In genomic region chr7:43487731-43488073, GRCh38 we compare ENCODE assay signal across 23 cellular contexts.
A peak's percentile ranks its signal among the peaks of the same experiment; 100 is the strongest.
DNase-seq lines count a peak whose midpoint lies in the region; ATAC-seq and TF ChIP-seq lines count a peak whose summit lies in the region.
"Had no signal": no experiment of that assay in that cellular context is flagged by ENCODE, and none has a peak within 500 bp of the region (broad histone marks: within the 10 kb centered on the region; RNA-seq: fewer than 3 reads in every experiment).

No MANE protein-coding gene starts in this region.

- no peaks in the 10 kb centered on the region for H3K36me3 Mint-ChIP-seq in progenitor cell of endocrine pancreas (ENCODE audit: insufficient read depth)
- H3K36me3 Mint-ChIP-seq in CD8-positive, alpha-beta memory T cell: no peaks in the 10 kb centered on the region
- H3K36me3 Mint-ChIP-seq: CD8-positive, alpha-beta T cell; IgD-negative memory B cell had no signal

- no peak overlapping the region for H3K4me3 Mint-ChIP-seq in progenitor cell of endocrine pancreas (ENCODE audit: low read depth)
- H3K4me3 Mint-ChIP-seq in CD8-positive, alpha-beta memory T cell: no peak overlapping the region
- H3K4me3 Mint-ChIP-seq: CD8-positive, alpha-beta T cell; GM23338; HFFc6 had no signal

- H3K4me1 Mint-ChIP-seq in progenitor cell of endocrine pancreas (ENCODE audit: low read depth): peaks cover 74% of the 10 kb centered on the region
- peaks cover 4 to 6% (median 4%) of the 10 kb centered on the region in 3 donors for H3K4me1 Mint-ChIP-seq in CD8-positive, alpha-beta memory T cell

- no peaks in the 10 kb centered on the region for H3K9me3 Mint-ChIP-seq in progenitor cell of endocrine pancreas (ENCODE audit: low read depth)
- H3K9me3 Mint-ChIP-seq in CD8-positive, alpha-beta memory T cell: peaks cover 0 to 2% (median 0%) of the 10 kb centered on the region in 5 donors
- H3K9me3 Mint-ChIP-seq: CD8-positive, alpha-beta T cell; GM23338; HFFc6 had no signal

- H3K9me3 ChIP-seq in BLaER1 (no peaks in the 10 kb centered on the region), body of pancreas (no peaks in the 10 kb centered on the region), right lobe of liver (no peaks in the 10 kb centered on the region)
- H3K9me3 ChIP-seq in CD8-positive, alpha-beta memory T cell (ENCODE audit: low read length): no peaks in the 10 kb centered on the region
- H3K9me3 ChIP-seq: HAP-1, Peyer's patch, SJCRH30 had no signal

- H4K20me1 ChIP-seq in BLaER1: no peaks in the 10 kb centered on the region

- peaks cover 42% of the 10 kb centered on the region for H3K4me1 ChIP-seq in BLaER1
- H3K4me1 ChIP-seq in body of pancreas: peaks cover 46% of the 10 kb centered on the region
- peaks cover 0 to 43% (median 19%) of the 10 kb centered on the region in 4 donors for H3K4me1 ChIP-seq in right lobe of liver
- no peaks in the 10 kb centered on the region for H3K4me1 ChIP-seq in CD8-positive, alpha-beta memory T cell (ENCODE audit: insufficient read depth, low read length)
- H3K4me1 ChIP-seq: HAP-1, Peyer's patch, SJCRH30 had no signal

- CTCF ChIA-PET in CD8-positive, alpha-beta memory T cell (lab: Charles Lee): no interaction called here

- H3K36me3 ChIP-seq in BLaER1: no peaks in the 10 kb centered on the region
- no peaks in the 10 kb centered on the region for H3K36me3 ChIP-seq in body of pancreas (replicated peaks in 1 of 2; ENCODE audit: insufficient read depth in 1 of 2, low read depth in 2 of 2)
- no peaks in the 10 kb centered on the region for H3K36me3 ChIP-seq in right lobe of liver
- H3K36me3 ChIP-seq in CD8-positive, alpha-beta memory T cell (ENCODE audit: insufficient read depth, low read length): no peaks in the 10 kb centered on the region
- H3K36me3 ChIP-seq: HAP-1, Peyer's patch, SJCRH30 had no signal

- TF ChIP-seq CTCF in body of pancreas (IDR thresholded peaks at IDR 0.05) (no peak), right lobe of liver (IDR thresholded peaks at IDR 0.05) (no peak), progenitor cell of endocrine pancreas (IDR thresholded peaks at IDR 0.05; ENCODE audit: unreplicated experiment) (no peak)

- POLR2A ChIA-PET in CD8-positive, alpha-beta memory T cell (lab: Charles Lee): no interaction called here

- no peaks in the 10 kb centered on the region for H3K27me3 Mint-ChIP-seq in progenitor cell of endocrine pancreas
- H3K27me3 Mint-ChIP-seq in CD8-positive, alpha-beta memory T cell: peaks cover 5 to 7% of the 10 kb centered on the region in 2 donors
- H3K27me3 Mint-ChIP-seq: IgD-negative memory B cell had no signal

- peak overlapping the region; percentile 77 for H3K4me2 ChIP-seq in BLaER1
- H3K4me2 ChIP-seq: GM23338 had no signal

- no peak for DNase-seq in body of pancreas
- DNase-seq in right lobe of liver: no peak
- DNase-seq in progenitor cell of endocrine pancreas (ENCODE audit: low spot score, unreplicated experiment): no peak
- DNase-seq in CD8-positive, alpha-beta memory T cell: no peak
- DNase-seq in activated CD4-positive, CD25-positive, alpha-beta regulatory T cell treated with anti-CD3 and anti-CD28 coated beads, Interleukin-2, amount 50 U/mL, for 72 hours: no peak
- no peak for DNase-seq in HUDEP-2 (lab: John Stamatoyannopoulos, UW; ENCODE audit: unreplicated experiment in 76 of 76)
- DNase-seq: AML-193; CD8-positive, alpha-beta T cell; HFFc6; MM.1S; NCI-H2029; NCI-H446 treated with DMSO at 0.1 percent for 48 hours; NCI-H526 treated with DMSO at 0.1 percent for 48 hours; Peyer's patch; SJCRH30 had no signal

- peak overlapping the region; percentile 90 for H3K27ac Mint-ChIP-seq in progenitor cell of endocrine pancreas
- H3K27ac Mint-ChIP-seq in CD8-positive, alpha-beta memory T cell: peak overlapping the region in 2 of 8 donors; percentile 42 to 85
- H3K27ac Mint-ChIP-seq: CD8-positive, alpha-beta T cell; GM23338; HFFc6; IgD-negative memory B cell had no signal

- H3K27ac ChIP-seq in BLaER1 (peak overlapping the region; percentile 80), body of pancreas (peak overlapping the region in 3 of 4 donors; percentile 48 to 61 (median 48)), right lobe of liver (peak overlapping the region; percentile 37 to 65 (median 59))
- no peak overlapping the region for H3K27ac ChIP-seq in CD8-positive, alpha-beta memory T cell (ENCODE audit: low read depth, low read length)
- H3K27ac ChIP-seq: C4-2B, KMS-11, Peyer's patch, SJCRH30 had no signal

- intact Hi-C loops in body of pancreas (cut with DNase I) (no loop called here), right lobe of liver (cut with DNase I) (no loop called here)

- no peak for TF ChIP-seq POLR2A in body of pancreas (IDR thresholded peaks at IDR 0.05)
- no peak for TF ChIP-seq POLR2A in right lobe of liver (IDR thresholded peaks at IDR 0.05)

- ATAC-seq in body of pancreas: no peak
- no peak for ATAC-seq in right lobe of liver
- no peak for ATAC-seq in HG03457 (IDR thresholded peaks at IDR 0.05; ENCODE audit: unreplicated experiment)
- ATAC-seq: CD8-positive, alpha-beta T cell; GM23338; SK-N-SH treated with all-trans-retinoic acid at 6 μM for 48 hours had no signal

- H3K4me3 ChIP-seq in BLaER1 (no peak overlapping the region), body of pancreas (no peak overlapping the region), right lobe of liver (no peak overlapping the region)
- no peak overlapping the region for H3K4me3 ChIP-seq in CD8-positive, alpha-beta memory T cell (ENCODE audit: low read length)
- H3K4me3 ChIP-seq: GM23338, HAP-1, Peyer's patch, SJCRH30 had no signal

- H3K27me3 ChIP-seq in BLaER1 (no peaks in the 10 kb centered on the region), body of pancreas (no peaks in the 10 kb centered on the region), right lobe of liver (no peaks in the 10 kb centered on the region)
- no peaks in the 10 kb centered on the region for H3K27me3 ChIP-seq in CD8-positive, alpha-beta memory T cell (ENCODE audit: insufficient read depth, low read length, poor library complexity, severe bottlenecking)
- H3K27me3 ChIP-seq: Peyer's patch, SJCRH30 had no signal

- H3K9ac ChIP-seq in BLaER1: no peak overlapping the region
- H3K9ac ChIP-seq: KMS-11 had no signal
